ENCODE assay signal across 8 cellular contexts in the genomic region with DNA sequence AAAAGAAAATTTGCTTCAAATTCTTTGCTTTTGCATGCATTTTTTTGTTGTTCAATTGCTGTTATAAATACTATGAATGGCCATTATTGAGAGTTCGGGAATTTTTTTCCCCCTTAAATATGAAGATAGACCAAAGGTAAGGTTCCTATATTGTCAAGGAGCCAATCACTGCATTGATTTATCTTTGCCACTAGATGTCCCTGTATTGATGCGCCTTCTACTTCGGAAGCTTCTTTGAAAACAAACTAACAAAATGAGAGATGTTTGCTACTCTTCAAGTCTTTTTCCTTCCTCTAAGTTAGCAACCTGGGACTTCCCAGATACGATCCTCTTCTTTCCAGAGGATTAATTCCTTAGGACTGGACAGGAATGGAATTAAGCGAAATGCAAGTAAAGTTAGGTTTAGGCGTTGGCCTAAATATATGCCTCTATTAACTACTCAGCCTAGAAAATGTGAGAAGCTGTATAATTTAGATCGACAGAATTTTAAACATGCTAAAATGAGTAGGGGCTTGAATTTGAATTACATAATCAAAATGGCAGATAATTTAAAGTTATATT.
DNase-seq lines count a peak whose midpoint lies in the region; ATAC-seq and TF ChIP-seq lines count a peak whose summit lies in the region.

No MANE protein-coding gene starts in this region.

- peaks cover 3% of the 10 kb centered on the region for H3K9me3 Mint-ChIP-seq in activated naive CD8-positive, alpha-beta T cell treated with anti-CD3 and anti-CD28 coated beads, Interleukin-2, amount 10 ng/mL, durations not matched to agents 7 days and 5 days
- peaks cover 14% of the 10 kb centered on the region for H3K9me3 Mint-ChIP-seq in activated naive CD8-positive, alpha-beta T cell treated with anti-CD3 and anti-CD28 coated beads for 36 hours

- peak; percentile 42 for ATAC-seq in activated naive CD8-positive, alpha-beta T cell treated with anti-CD3 and anti-CD28 coated beads, Interleukin-2, amount 10 ng/mL, durations not matched to agents 7 days and 5 days (ENCODE audit: low read depth)

- peaks cover 5% of the 10 kb centered on the region for H3K4me1 Mint-ChIP-seq in activated naive CD8-positive, alpha-beta T cell treated with anti-CD3 and anti-CD28 coated beads, Interleukin-2, amount 10 ng/mL, durations not matched to agents 7 days and 5 days
- H3K4me1 Mint-ChIP-seq in activated naive CD8-positive, alpha-beta T cell treated with anti-CD3 and anti-CD28 coated beads for 36 hours: peaks cover 9% of the 10 kb centered on the region

- H3K9me3 ChIP-seq in liver (ENCODE audit: control insufficient read depth in 4 of 4, low read length in 3 of 4): peaks cover 4 to 6% (median 5%) of the 10 kb centered on the region in 4 donors

- H3K36me3 Mint-ChIP-seq in activated naive CD8-positive, alpha-beta T cell treated with anti-CD3 and anti-CD28 coated beads, Interleukin-2, amount 10 ng/mL, durations not matched to agents 7 days and 5 days: no peaks in the 10 kb centered on the region
- H3K36me3 Mint-ChIP-seq in activated naive CD8-positive, alpha-beta T cell treated with anti-CD3 and anti-CD28 coated beads for 36 hours: peaks cover 14% of the 10 kb centered on the region

- no peak overlapping the region for H3K27ac ChIP-seq in liver (ENCODE audit: low read depth in 1 of 2, low read length in 2 of 2)

- H3K9ac ChIP-seq in liver (ENCODE audit: low read depth in 1 of 2, low read length in 2 of 2): no peak overlapping the region

- no peaks in the 10 kb centered on the region for H3K4me1 ChIP-seq in liver (ENCODE audit: control insufficient read depth in 4 of 4, insufficient read depth in 4 of 4, low read length in 3 of 4)

- H3K27ac Mint-ChIP-seq in activated naive CD8-positive, alpha-beta T cell treated with anti-CD3 and anti-CD28 coated beads, Interleukin-2, amount 10 ng/mL, durations not matched to agents 7 days and 5 days: no peak overlapping the region
- no peak overlapping the region for H3K27ac Mint-ChIP-seq in activated naive CD8-positive, alpha-beta T cell treated with anti-CD3 and anti-CD28 coated beads for 36 hours

- no peak for DNase-seq in activated naive CD8-positive, alpha-beta T cell treated with anti-CD3 and anti-CD28 coated beads, Interleukin-2, amount 10 ng/mL, durations not matched to agents 7 days and 5 days
- no peak for DNase-seq in activated naive CD8-positive, alpha-beta T cell treated with anti-CD3 and anti-CD28 coated beads for 36 hours
- DNase-seq in NCI-H1105 treated with DMSO at 0.1 percent for 48 hours (lab: John Stamatoyannopoulos, UW) (peak; percentile 77), astrocyte of the spinal cord (ENCODE audit: low read depth, low spot score) (peak; percentile 71), mesenteric fat pad (ENCODE audit: low spot score) (no peak), mucosa of gallbladder (ENCODE audit: low spot score) (no peak)
- DNase-seq in activated effector memory CD4-positive, alpha-beta T cell treated with Interleukin-2 at 50 U/mL for 16 hours: no peak

- no peaks in the 10 kb centered on the region for H3K36me3 ChIP-seq in liver (ENCODE audit: control insufficient read depth in 4 of 4, insufficient read depth in 3 of 4, low read depth in 1 of 4, low read length in 3 of 4)

- H3K27me3 ChIP-seq in liver (ENCODE audit: control insufficient read depth in 4 of 4, insufficient read depth in 4 of 4, low read length in 3 of 4): no peaks in the 10 kb centered on the region

- H3K4me3 ChIP-seq in astrocyte of the spinal cord (ENCODE audit: low read depth, low read length) (no peak overlapping the region), liver (ENCODE audit: low read depth in 1 of 3, low read length in 3 of 3) (no peak overlapping the region)

- TF ChIP-seq RAD21 in liver (IDR thresholded peaks at IDR 0.05): peak; percentile 94 to 96

- peak; percentile 66 for TF ChIP-seq CTCF in astrocyte of the spinal cord (IDR thresholded peaks at IDR 0.05; ENCODE audit: low read depth, low read length)
- TF ChIP-seq CTCF in liver (IDR thresholded peaks at IDR 0.05; ENCODE audit: low read depth, low read length, missing input control): peak; percentile 72

- no peaks in the 10 kb centered on the region for H3K27me3 Mint-ChIP-seq in activated naive CD8-positive, alpha-beta T cell treated with anti-CD3 and anti-CD28 coated beads, Interleukin-2, amount 10 ng/mL, durations not matched to agents 7 days and 5 days
- H3K27me3 Mint-ChIP-seq in activated naive CD8-positive, alpha-beta T cell treated with anti-CD3 and anti-CD28 coated beads for 36 hours: no peaks in the 10 kb centered on the region

- no peak overlapping the region for H3K4me3 Mint-ChIP-seq in activated naive CD8-positive, alpha-beta T cell treated with anti-CD3 and anti-CD28 coated beads, Interleukin-2, amount 10 ng/mL, durations not matched to agents 7 days and 5 days
- no peak overlapping the region for H3K4me3 Mint-ChIP-seq in activated naive CD8-positive, alpha-beta T cell treated with anti-CD3 and anti-CD28 coated beads for 36 hours

- in situ Hi-C loops in astrocyte of the spinal cord (cut with HindIII; ENCODE audit: low sequenced_read_pairs): no loop called here

- 37% methylated on average over 7 of the region's 7 CpGs for WGBS in liver

- POLR2A ChIA-PET in activated naive CD8-positive, alpha-beta T cell treated with anti-CD3 and anti-CD28 coated beads, Interleukin-2, amount 10 ng/mL, durations not matched to agents 7 days and 5 days (lab: Charles Lee): interaction anchor here (1.5 kb wide), 1 partner anchor 77 kb away, joined by 3 read pairs; no protein-coding TSS in a partner anchor

TF ChIP-seq in liver, 16 proteins besides CTCF, POLR2A, EP300 and RAD21:
- TF ChIP-seq NR2F2 (IDR thresholded peaks at IDR 0.05) (no peak), RXRA (IDR thresholded peaks at IDR 0.05) (peak in 1 of 2 donors; percentile 6)

Comparison
In these comparisons a context has a peak if more than half of its experiments do, and no peak if none do; other contexts are left out.
1. DNase-seq: peak in NCI-H1105 treated with DMSO at 0.1 percent for 48 hours (single experiment) and astrocyte of the spinal cord (single experiment); none in activated naive CD8-positive, alpha-beta T cell treated with anti-CD3 and anti-CD28 coated beads, Interleukin-2, amount 10 ng/mL, durations not matched to agents 7 days and 5 days (single experiment), activated naive CD8-positive, alpha-beta T cell treated with anti-CD3 and anti-CD28 coated beads for 36 hours (single experiment), activated effector memory CD4-positive, alpha-beta T cell treated with Interleukin-2 at 50 U/mL for 16 hours (single experiment), mesenteric fat pad (single experiment) and mucosa of gallbladder (single experiment).